In the genomic region with DNA sequence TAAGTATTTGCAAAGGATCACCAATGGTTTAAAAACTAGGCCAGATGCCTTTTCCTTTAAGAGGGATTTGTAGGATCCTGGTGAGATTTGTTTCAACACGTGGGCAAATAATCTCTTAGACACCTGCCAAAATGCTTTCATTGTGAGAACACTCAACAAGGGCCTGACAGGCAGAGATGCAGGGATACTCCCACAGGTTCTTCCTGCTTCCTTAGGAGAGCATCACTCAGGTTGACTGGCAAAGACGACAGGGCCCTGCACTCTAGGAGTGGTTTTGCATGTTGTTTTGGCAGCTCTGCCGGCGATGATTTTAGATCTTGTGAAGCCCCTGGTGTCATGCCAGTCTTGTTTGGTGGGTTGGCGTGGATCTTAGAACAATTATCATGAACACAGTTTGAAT, we compare ENCODE assay signal across 16 cellular contexts.
DNase-seq lines count a peak whose midpoint lies in the region; TF ChIP-seq lines count a peak whose summit lies in the region.
"Had no signal": no experiment of that assay in that cellular context is flagged by ENCODE, and none has a peak within 500 bp of the region (broad histone marks: within the 10 kb centered on the region; RNA-seq: fewer than 3 reads in every experiment).

No MANE protein-coding gene starts in this region.

- H4K20me1 ChIP-seq in SK-N-SH (ENCODE audit: insufficient read depth): no peaks in the 10 kb centered on the region

- CTCF ChIA-PET in SK-N-SH (lab: Yijun Ruan, JAX): interaction anchor here (1.0 to 1.6 kb wide), 2 partner anchors 17 to 130 kb away, joined by 3 to 4 read pairs; no protein-coding TSS in a partner anchor

- TF ChIP-seq EP300 in SK-N-SH (IDR thresholded peaks at IDR 0.05; ENCODE audit: borderline replicate concordance in 1 of 2, low read depth in 1 of 2, low read length in 1 of 2): no peak

- peak in 2 of 3 experiments; percentile 15 to 20 for DNase-seq in NCI-H1417 (lab: John Stamatoyannopoulos, UW)
- DNase-seq in NCI-H1417 treated with DMSO at 0.1 percent for 48 hours (lab: John Stamatoyannopoulos, UW): no peak
- DNase-seq in NCI-H82 treated with DMSO at 0.1 percent for 48 hours (lab: John Stamatoyannopoulos, UW; ENCODE audit: unreplicated experiment): peak; percentile 77
- DNase-seq in head of caudate nucleus: peak in 36 of 42 donors; percentile 6 to 89 (median 46)
- no peak for DNase-seq in SK-N-SH
- no peak for DNase-seq in AG08395 (ENCODE audit: low spot score)
- DNase-seq in NCI-H1436 treated with DMSO at 0.1 percent for 48 hours (lab: John Stamatoyannopoulos, UW): no peak
- DNase-seq: activated CD4-positive, alpha-beta memory T cell treated with anti-CD3 and anti-CD28 coated beads, Interleukin-2, amount 10 ng/mL, durations not matched to agents 7 days and 5 days; activated T-cell treated with anti-CD3 and anti-CD28 coated beads, Interleukin-2, amount 50 U/mL, for 72 hours; mesenchymal stem cell; PC-3; sigmoid colon; SW 1271; transverse colon had no signal

- no peak for TF ChIP-seq RAD21 in SK-N-SH (IDR thresholded peaks at IDR 0.05; ENCODE audit: low read length)

- H3K4me3 ChIP-seq in SK-N-SH (ENCODE audit: low read depth in 2 of 2, low read length in 1 of 2): no peak overlapping the region
- H3K4me3 ChIP-seq: sigmoid colon, transverse colon had no signal

- peak overlapping the region; percentile 19 for H3K27ac ChIP-seq in temporal lobe (ENCODE audit: low read depth, low read length)
- no peak overlapping the region for H3K27ac ChIP-seq in SK-N-SH (ENCODE audit: low read depth in 2 of 2, low read length in 1 of 2)
- H3K27ac ChIP-seq: KMS-11, transverse colon had no signal

- intact Hi-C loops in head of caudate nucleus (cut with DNase I): no loop called here

- POLR2A ChIA-PET in SK-N-SH (lab: Yijun Ruan, JAX): no interaction called here

- H3K36me3 ChIP-seq in SK-N-SH (replicated peaks in 1 of 2; ENCODE audit: control insufficient read depth in 1 of 2, insufficient read depth in 2 of 2, low read length in 1 of 2): no peaks in the 10 kb centered on the region

- no peaks in the 10 kb centered on the region for H3K27me3 ChIP-seq in SK-N-SH (ENCODE audit: insufficient read depth)
- H3K27me3 ChIP-seq: sigmoid colon, transverse colon had no signal

- H3K9me2 ChIP-seq in SK-N-SH: no peaks in the 10 kb centered on the region

- no peak overlapping the region for H3K9ac ChIP-seq in SK-N-SH
- H3K9ac ChIP-seq: KMS-11 had no signal

- no peaks in the 10 kb centered on the region for H3K9me3 ChIP-seq in SK-N-SH
- H3K9me3 ChIP-seq: sigmoid colon, transverse colon had no signal

- TF ChIP-seq CTCF in SK-N-SH (IDR thresholded peaks at IDR 0.05): no peak

- no peaks in the 10 kb centered on the region for H3F3A ChIP-seq in SK-N-SH (replicated peaks; ENCODE audit: insufficient read depth)

- WGBS in SK-N-SH (ENCODE audit: low lambda C conversion rate): 95% methylated on average over 5 of the region's 5 CpGs

- H2AFZ ChIP-seq in SK-N-SH (ENCODE audit: low read depth): no peak overlapping the region

- no peaks in the 10 kb centered on the region for H3K79me2 ChIP-seq in SK-N-SH (ENCODE audit: insufficient read depth)

- peaks cover 0 to 6% of the 10 kb centered on the region in 2 experiments; a peak in 3 of 4 replicates for H3K4me1 ChIP-seq in SK-N-SH (ENCODE audit: control insufficient read depth in 1 of 2, insufficient read depth in 2 of 2, low read depth in 1 of 2, low read length in 1 of 2)
- H3K4me1 ChIP-seq: transverse colon had no signal

- no peak overlapping the region for H3K4me2 ChIP-seq in SK-N-SH
- H3K4me2 ChIP-seq: KMS-11 had no signal

TF ChIP-seq in SK-N-SH, 30 proteins besides CTCF, POLR2A, EP300 and RAD21:
- TF ChIP-seq GATA2 (CRISPR knock-in tag; IDR thresholded peaks at IDR 0.05): no peak

Comparison
In these comparisons a context has a peak if more than half of its experiments do, and no peak if none do; other contexts are left out.
1. DNase-seq: peak in NCI-H1417 (2 of 3), NCI-H82 treated with DMSO at 0.1 percent for 48 hours (single experiment) and head of caudate nucleus (36 of 42); none in NCI-H1417 treated with DMSO at 0.1 percent for 48 hours (single experiment), SK-N-SH (single experiment), AG08395 (single experiment) and NCI-H1436 treated with DMSO at 0.1 percent for 48 hours (single experiment).